ENCODE assay signal across 21 cellular contexts in genomic region chr15:40255033-40255432, GRCh38. TPM values are rescaled to one million over a fixed set of nuclear protein-coding genes. Genes with fewer than 3 reads are reported as not detected.
"Had no signal": no experiment of that assay in that cellular context is flagged by ENCODE, and none has a peak within 500 bp of the region (broad histone marks: within the 10 kb centered on the region; RNA-seq: fewer than 3 reads in every experiment).

No MANE protein-coding gene starts in this region.

- H3K4me2 ChIP-seq: neural progenitor cell had no signal

- H3K9ac ChIP-seq: neural progenitor cell had no signal

- H3K27me3 ChIP-seq: body of pancreas had no signal

- DNase-seq: activated CD4-positive, alpha-beta T cell treated with anti-CD3 and anti-CD28 coated beads for 1 hour; activated CD4-positive, alpha-beta T cell treated with anti-CD3 and anti-CD28 coated beads, Interleukin-2, amount 50 U/mL, for 1 hour; activated CD8-positive, alpha-beta T cell treated with anti-CD3 and anti-CD28 coated beads, Interleukin-2, amount 10 ng/mL, durations not matched to agents 7 days and 5 days; activated gamma-delta T cell; anterior cingulate cortex; body of pancreas; effector CD4-positive, alpha-beta T cell; islet precursor cell; naive thymus-derived CD8-positive, alpha-beta T cell; small intestine; stimulated activated CD4-positive, alpha-beta T cell treated with anti-CD3 and anti-CD28 coated beads, Interleukin-2, amount 100 ng/mL, for 24 hours; stomach had no signal

- H3K9me3 ChIP-seq: body of pancreas, heart left ventricle, right lobe of liver, stomach, suprapubic skin, tibial nerve had no signal

- H3K27ac ChIP-seq: body of pancreas, cardiac muscle cell, heart left ventricle, neural progenitor cell, right lobe of liver, stomach, suprapubic skin, tibial nerve had no signal

- H3K4me3 ChIP-seq: body of pancreas, cardiac muscle cell, heart left ventricle, lung, neural progenitor cell, right lobe of liver, stomach, suprapubic skin, tibial nerve had no signal

- ATAC-seq: activated CD8-positive, alpha-beta T cell treated with anti-CD3 and anti-CD28 coated beads, Interleukin-2, amount 10 ng/mL, durations not matched to agents 7 days and 5 days; body of pancreas; heart left ventricle; left lobe of liver; naive thymus-derived CD8-positive, alpha-beta T cell; right lobe of liver; stimulated activated effector memory CD8-positive, alpha-beta T cell treated with anti-CD3 and anti-CD28 coated beads, Interleukin-12 subunit alpha, Interleukin-12 subunit beta, amount 100 ng/mL, for 72 hours had no signal

- H3K36me3 ChIP-seq: cardiac muscle cell, heart left ventricle, neural progenitor cell, right lobe of liver, stomach, tibial nerve had no signal

- H2AFZ ChIP-seq: neural progenitor cell had no signal

RNA-seq across cellular contexts. Expression of gene ANKRD63, which starts 27.8 kb away (rescaled TPM):
- polyA plus RNA-seq: heart left ventricle, lung, stomach had no signal
